ENCODE assay signal across 8 cellular contexts in genomic region chr9:131278421-131279111, GRCh38. TPM values are rescaled to one million over a fixed set of nuclear protein-coding genes. Genes with fewer than 3 reads are reported as not detected.
DNase-seq lines count a peak whose midpoint lies in the region; ATAC-seq and TF ChIP-seq lines count a peak whose summit lies in the region.

No MANE protein-coding gene starts in this region.

- H3K4me3 ChIP-seq in SK-N-SH (ENCODE audit: low read depth in 2 of 2, low read length in 1 of 2) (no peak overlapping the region), heart left ventricle (peak overlapping the region in 9 of 12 donors; percentile 73 to 96 (median 86))

- H3K27me3 ChIP-seq in SK-N-SH (ENCODE audit: insufficient read depth) = peaks cover 7% of the 10 kb centered on the region; the same call in 1 of the 2 replicates
- peaks cover 0 to 20% (median 0%) of the 10 kb centered on the region in 9 donors for H3K27me3 ChIP-seq in heart left ventricle

- H3K79me2 ChIP-seq in SK-N-SH (ENCODE audit: insufficient read depth) = no peaks in the 10 kb centered on the region

- no peaks in the 10 kb centered on the region for H3K9me3 Mint-ChIP-seq in stimulated activated naive CD8-positive, alpha-beta T cell treated with anti-CD3 and anti-CD28 coated beads, Interleukin-15, amount 100 ng/mL, for 72 hours

- no peak overlapping the region for H3K9ac ChIP-seq in SK-N-SH

- no peak overlapping the region for H2AFZ ChIP-seq in SK-N-SH (ENCODE audit: low read depth)

- no peak overlapping the region for H3K27ac ChIP-seq in SK-N-SH (ENCODE audit: low read depth in 2 of 2, low read length in 1 of 2)
- peak overlapping the region; percentile 53 to 99 (median 89) for H3K27ac ChIP-seq in heart left ventricle

- TF ChIP-seq EP300 in SK-N-SH (IDR thresholded peaks at IDR 0.05; ENCODE audit: borderline replicate concordance in 1 of 2, low read depth in 1 of 2, low read length in 1 of 2) = no peak

- DNase-seq in SK-N-SH = no peak
- DNase-seq in UCSD-AML1 (lab: John Stamatoyannopoulos, UW; ENCODE audit: unreplicated experiment) = peak; percentile 55
- DNase-seq in heart left ventricle = peak in 2 of 5 donors; percentile 14 to 39
- peak; percentile 24 to 39 for DNase-seq in stimulated activated naive CD8-positive, alpha-beta T cell treated with anti-CD3 and anti-CD28 coated beads, Interleukin-15, amount 100 ng/mL, for 72 hours
- DNase-seq in DMS114 treated with DMSO at 0.1 percent for 48 hours (lab: John Stamatoyannopoulos, UW; ENCODE audit: unreplicated experiment) = no peak
- DNase-seq in GF-D8 (lab: John Stamatoyannopoulos, UW) = no peak

- TF ChIP-seq RAD21 in SK-N-SH (IDR thresholded peaks at IDR 0.05; ENCODE audit: low read length) = no peak

- intact Hi-C loops in heart left ventricle (cut with DNase I) = loop anchor here in 7 of 10 donors (5.0 to 10.0 kb wide), 7 partner anchors 34 to 101 kb away; no protein-coding TSS in a partner anchor

- H3K9me3 ChIP-seq in SK-N-SH = no peaks in the 10 kb centered on the region
- H3K9me3 ChIP-seq in heart left ventricle = no peaks in the 10 kb centered on the region

- ATAC-seq in SK-N-SH treated with all-trans-retinoic acid at 6 μM for 48 hours = peak; percentile 8; the same call in 2 of the 3 replicates
- no peak for ATAC-seq in heart left ventricle
- ATAC-seq in stimulated activated naive CD8-positive, alpha-beta T cell treated with anti-CD3 and anti-CD28 coated beads, Interleukin-15, amount 100 ng/mL, for 72 hours = peak; percentile 6
- ATAC-seq in GM21576 (IDR thresholded peaks at IDR 0.05; ENCODE audit: unreplicated experiment) = no peak

- no peak overlapping the region for H3K4me2 ChIP-seq in SK-N-SH

- no peaks in the 10 kb centered on the region for H3K9me2 ChIP-seq in SK-N-SH

- H3K4me3 Mint-ChIP-seq in stimulated activated naive CD8-positive, alpha-beta T cell treated with anti-CD3 and anti-CD28 coated beads, Interleukin-15, amount 100 ng/mL, for 72 hours = peak overlapping the region; percentile 88 to 89

- no peak for TF ChIP-seq POLR2A in heart left ventricle (IDR thresholded peaks at IDR 0.05)

- H4K20me1 ChIP-seq in SK-N-SH (ENCODE audit: insufficient read depth) = no peaks in the 10 kb centered on the region

- peaks cover 27% of the 10 kb centered on the region for H3K27me3 Mint-ChIP-seq in stimulated activated naive CD8-positive, alpha-beta T cell treated with anti-CD3 and anti-CD28 coated beads, Interleukin-15, amount 100 ng/mL, for 72 hours

- H3K36me3 ChIP-seq in SK-N-SH (replicated peaks in 1 of 2; ENCODE audit: control insufficient read depth in 1 of 2, insufficient read depth in 2 of 2, low read length in 1 of 2) (no peaks in the 10 kb centered on the region), heart left ventricle (no peaks in the 10 kb centered on the region)

- CTCF ChIA-PET in SK-N-SH (lab: Yijun Ruan, JAX) = interaction anchor here (3.0 kb wide), 1 partner anchor 58 kb away, joined by 13 read pairs; no protein-coding TSS in a partner anchor

- H3F3A ChIP-seq in SK-N-SH (replicated peaks; ENCODE audit: insufficient read depth) = no peaks in the 10 kb centered on the region

- 61% methylated on average over 13 of the region's 18 CpGs for WGBS in SK-N-SH (ENCODE audit: low lambda C conversion rate)
- 33 to 45% (median 41%) methylated on average over 10 to 18 of the region's 18 CpGs for WGBS in heart left ventricle, 4 donors

- TF ChIP-seq CTCF in SK-N-SH (IDR thresholded peaks at IDR 0.05) = no peak
- TF ChIP-seq CTCF in heart left ventricle (IDR thresholded peaks at IDR 0.05) = no peak

- peak overlapping the region; percentile 93 to 94 for H3K27ac Mint-ChIP-seq in stimulated activated naive CD8-positive, alpha-beta T cell treated with anti-CD3 and anti-CD28 coated beads, Interleukin-15, amount 100 ng/mL, for 72 hours

- POLR2A ChIA-PET in SK-N-SH (lab: Yijun Ruan, JAX) = interaction anchor here (1.0 kb wide), 1 partner anchor 11 kb away, joined by 6 read pairs; the partner anchor contains the start of gene PLPP7

- H3K4me1 Mint-ChIP-seq in stimulated activated naive CD8-positive, alpha-beta T cell treated with anti-CD3 and anti-CD28 coated beads, Interleukin-15, amount 100 ng/mL, for 72 hours = peaks cover 25% of the 10 kb centered on the region

- H3K4me1 ChIP-seq in SK-N-SH (ENCODE audit: control insufficient read depth in 1 of 2, insufficient read depth in 2 of 2, low read depth in 1 of 2, low read length in 1 of 2) (peaks cover 0 to 4% of the 10 kb centered on the region in 2 experiments; a peak in 1 of 4 replicates), heart left ventricle (peaks cover 9 to 63% (median 29%) of the 10 kb centered on the region in 12 donors)

TF ChIP-seq in SK-N-SH treated with all-trans-retinoic acid at 6 μM for 48 hours, 23 proteins besides CTCF, POLR2A, EP300 and RAD21 (continues in another document):
- no peak for TF ChIP-seq ZNF565 (CRISPR knock-in tag; conservative IDR thresholded peaks at IDR 0.05; ENCODE audit: low read depth)
- TF ChIP-seq SNAI2 (CRISPR knock-in tag; IDR thresholded peaks at IDR 0.05) = no peak
- TF ChIP-seq ZFP30 (CRISPR knock-in tag; IDR thresholded peaks at IDR 0.05) = no peak
- no peak for TF ChIP-seq ISL1 (CRISPR knock-in tag; IDR thresholded peaks at IDR 0.05)
- no peak for TF ChIP-seq TSHZ2 (CRISPR knock-in tag; IDR thresholded peaks at IDR 0.05)

TF ChIP-seq in SK-N-SH, 30 proteins besides CTCF, POLR2A, EP300 and RAD21:
- TF ChIP-seq TEAD4 (IDR thresholded peaks at IDR 0.05; ENCODE audit: borderline replicate concordance, insufficient read depth) = no peak
- no peak for TF ChIP-seq USF2 (IDR thresholded peaks at IDR 0.05; ENCODE audit: borderline replicate concordance, low read depth, low read length)
- TF ChIP-seq SIN3A (IDR thresholded peaks at IDR 0.05; ENCODE audit: borderline replicate concordance, low read depth, low read length) = no peak
- no peak for TF ChIP-seq CHD2 (IDR thresholded peaks at IDR 0.05; ENCODE audit: low read length, partially characterized antibody)
- no peak for TF ChIP-seq GATA2 (CRISPR knock-in tag; IDR thresholded peaks at IDR 0.05)
- no peak for TF ChIP-seq TAF1 (IDR thresholded peaks at IDR 0.05; ENCODE audit: borderline replicate concordance, low read depth, low read length)
- TF ChIP-seq NFIC (IDR thresholded peaks at IDR 0.05; ENCODE audit: borderline replicate concordance) = no peak
- no peak for TF ChIP-seq FOSL2 (IDR thresholded peaks at IDR 0.05; ENCODE audit: borderline replicate concordance, low read depth)
- no peak for TF ChIP-seq MEF2A (IDR thresholded peaks at IDR 0.05; ENCODE audit: borderline replicate concordance, low read depth)
- TF ChIP-seq EZH2phosphoT487 (IDR thresholded peaks at IDR 0.05; ENCODE audit: borderline replicate concordance, low read depth) = no peak

RNA-seq across cellular contexts. Expression of gene FAM78A, which starts 2.3 kb away (rescaled TPM):
- polyA plus RNA-seq in SK-N-SH (2012; rRNA removed) = 1.0 and 1.5 TPM in 2 replicates
- polyA plus RNA-seq in SK-N-SH (2012; cell fraction: cytosol; rRNA removed) = 0.37 and 1.1 TPM in 2 replicates
- polyA plus RNA-seq in SK-N-SH (2012; cell fraction: nucleus; rRNA removed) = 1.00 and 1.3 TPM in 2 replicates
- total RNA-seq in heart left ventricle = 10 to 100 TPM; 24.8 to 36.0 (median 33.4) TPM
- polyA plus RNA-seq in heart left ventricle = 10 to 100 TPM; 13.6 to 37.9 TPM

RNA-seq across cellular contexts. Expression of gene PLPP7, which starts 11.0 kb away (rescaled TPM):
- polyA plus RNA-seq in SK-N-SH (2012; rRNA removed) = 8.6 and 8.8 TPM in 2 replicates
- polyA plus RNA-seq in SK-N-SH (2012; cell fraction: cytosol; rRNA removed) = 4.0 and 6.4 TPM in 2 replicates
- 8.9 and 10.5 TPM in 2 replicates for polyA plus RNA-seq in SK-N-SH (2012; cell fraction: nucleus; rRNA removed)
- 100 to 1,000 TPM in 6 of 9 donors, 10 to 100 TPM in 3; 78.8 to 293 (median 109) TPM for total RNA-seq in heart left ventricle
- polyA plus RNA-seq in heart left ventricle = 100 to 1,000 TPM in 1 of 2 donors, 10 to 100 TPM in 1; 56.1 to 166 TPM

Comparison
In these comparisons a context has a peak if more than half of its experiments do, and no peak if none do; other contexts are left out.
1. ATAC-seq: peak in SK-N-SH treated with all-trans-retinoic acid at 6 μM for 48 hours (single experiment) and stimulated activated naive CD8-positive, alpha-beta T cell treated with anti-CD3 and anti-CD28 coated beads, Interleukin-15, amount 100 ng/mL, for 72 hours (single experiment); none in heart left ventricle (0 of 4) and GM21576 (single experiment).
2. DNase-seq: peak in UCSD-AML1 (single experiment) and stimulated activated naive CD8-positive, alpha-beta T cell treated with anti-CD3 and anti-CD28 coated beads, Interleukin-15, amount 100 ng/mL, for 72 hours (2 of 2); none in SK-N-SH (single experiment), DMS114 treated with DMSO at 0.1 percent for 48 hours (single experiment) and GF-D8 (single experiment).
3. H3K27ac ChIP-seq: peak in heart left ventricle (12 of 12); none in SK-N-SH (0 of 2).
4. H3K4me3 ChIP-seq: peak in heart left ventricle (9 of 12); none in SK-N-SH (0 of 2).
5. RNA of gene FAM78A, which starts 2.3 kb away (polyA plus RNA-seq): 13.6 to 37.9 TPM in heart left ventricle; 0.37 to 1.5 TPM in SK-N-SH; every median in the first group is over 4 times any median in the second.
6. RNA of gene PLPP7, which starts 11.0 kb away (polyA plus RNA-seq): 56.1 to 166 TPM in heart left ventricle; 4.0 to 10.5 TPM in SK-N-SH; every median in the first group is over 4 times any median in the second.